In the genomic region with DNA sequence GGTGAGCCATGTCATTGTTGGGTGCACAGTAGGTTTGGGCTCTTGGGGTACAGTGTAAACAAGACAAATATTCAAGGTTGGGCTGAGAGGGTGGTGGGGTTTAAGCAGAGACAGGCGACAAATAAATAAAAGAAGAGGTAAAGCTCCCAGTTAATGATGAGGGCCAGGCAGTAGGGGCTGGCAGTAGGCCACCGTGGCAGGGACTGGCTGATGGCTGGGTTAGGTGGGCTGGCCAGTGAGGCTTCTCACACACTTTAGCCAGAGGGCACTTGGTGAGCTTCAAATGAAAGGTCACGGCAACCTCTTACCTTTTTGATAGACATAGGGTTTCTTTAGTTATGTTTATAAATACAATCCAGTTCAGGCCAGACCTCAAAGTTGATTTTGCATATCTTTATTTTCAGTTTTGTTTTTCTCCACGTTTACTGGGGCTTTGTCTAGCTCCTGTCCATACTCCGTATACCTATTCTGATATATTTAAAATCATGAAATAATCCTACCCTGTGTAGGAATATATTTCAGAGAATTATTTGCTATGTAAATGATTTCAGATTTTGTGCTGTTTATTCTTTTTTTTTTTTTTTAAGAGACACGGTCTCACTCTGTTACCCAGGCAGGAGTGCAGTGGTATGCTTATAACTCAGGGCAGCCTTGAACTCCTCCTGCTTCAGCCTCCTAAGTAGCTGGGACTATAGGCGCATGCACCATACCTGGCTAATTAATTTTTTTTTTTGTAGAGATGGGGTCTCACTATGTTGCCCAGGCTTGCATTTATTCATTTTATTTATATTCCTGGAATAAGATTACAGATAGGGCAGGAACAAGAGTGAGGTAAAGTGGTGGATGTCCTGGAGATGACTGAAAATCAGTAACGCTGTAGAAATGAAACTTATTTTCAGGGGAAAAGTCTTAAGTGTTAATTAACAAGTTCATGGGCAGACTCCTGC, we compare ENCODE assay signal across 15 cellular contexts.
"Had no signal": no experiment of that assay in that cellular context is flagged by ENCODE, and none has a peak within 500 bp of the region (broad histone marks: within the 10 kb centered on the region; RNA-seq: fewer than 3 reads in every experiment).

No MANE protein-coding gene starts in this region.

- H3K4me2 ChIP-seq: hepatocyte had no signal

- ATAC-seq: gastroesophageal sphincter; stimulated activated naive B cell treated with anti-CD40 and anti-IgM and Interleukin-4, amounts not matched to agents 10 μg/mL and 1 μg/mL and 100 μg/mL, for 72 hours had no signal

- H3K4me3 ChIP-seq: ascending aorta, breast epithelium, gastroesophageal sphincter, hepatocyte, transverse colon had no signal

- H3K9ac ChIP-seq: parathyroid adenoma had no signal

- H3K36me3 ChIP-seq: ascending aorta, breast epithelium, gastroesophageal sphincter, transverse colon had no signal

- DNase-seq: activated CD4-positive, CD25-positive, alpha-beta regulatory T cell treated with anti-CD3 and anti-CD28 coated beads, Interleukin-2, amount 50 U/mL, for 72 hours; activated naive CD4-positive, alpha-beta T cell treated with anti-CD3 and anti-CD28 coated beads, Interleukin-2, amount 10 ng/mL, durations not matched to agents 7 days and 5 days; islet precursor cell; naive B cell; stimulated activated CD4-positive, alpha-beta T cell treated with anti-CD3 and anti-CD28 coated beads, Interleukin-12 subunit alpha, Interleukin-12 subunit beta, amount 100 ng/mL, for 4 hours; stimulated activated CD4-positive, alpha-beta T cell treated with anti-CD3 and anti-CD28 coated beads, Interleukin-2, amount 100 ng/mL, for 24 hours; stimulated activated naive B cell treated with anti-CD40 and anti-IgM and Interleukin-4, amounts not matched to agents 10 μg/mL and 1 μg/mL and 100 μg/mL, for 72 hours; T-helper 1 cell; T1000; transverse colon had no signal

- H3K4me1 ChIP-seq: ascending aorta, breast epithelium, parathyroid adenoma, transverse colon had no signal

- H3K27me3 ChIP-seq: ascending aorta, breast epithelium, gastroesophageal sphincter, hepatocyte, transverse colon had no signal

- H3K27ac ChIP-seq: ascending aorta, breast epithelium, gastroesophageal sphincter, hepatocyte, parathyroid adenoma, transverse colon had no signal

- H3K9me3 ChIP-seq: ascending aorta, breast epithelium, gastroesophageal sphincter, transverse colon had no signal

- H2AFZ ChIP-seq: hepatocyte, parathyroid adenoma had no signal
